ENCODE assay signal across 17 cellular contexts in the genomic region with DNA sequence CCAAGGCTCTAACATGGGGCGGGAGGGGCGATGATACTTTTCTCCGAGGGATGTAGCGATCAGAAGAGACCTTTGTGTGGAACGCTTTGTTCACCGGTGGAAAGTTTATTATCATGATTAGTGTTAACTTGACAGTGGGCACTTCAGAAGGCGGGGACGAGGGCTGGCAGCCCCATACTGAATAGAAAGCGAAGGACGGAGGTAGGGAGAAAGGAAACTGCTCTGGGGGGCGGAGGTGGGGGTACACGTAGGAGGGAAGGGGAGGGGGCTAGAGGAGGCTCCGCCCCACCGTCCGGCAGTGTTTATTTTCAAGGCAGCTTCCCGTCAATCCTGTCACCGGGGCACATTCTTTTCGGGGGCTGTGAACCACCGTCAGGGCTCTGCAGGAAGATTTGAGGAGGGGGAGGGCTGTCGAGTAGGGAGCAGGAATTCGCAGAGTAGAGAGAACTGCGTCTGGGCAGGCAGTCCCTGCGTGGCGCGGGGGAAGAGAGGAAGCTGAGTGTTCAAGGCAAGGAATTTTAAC. TPM values are rescaled to one million over a fixed set of nuclear protein-coding genes. Genes with fewer than 3 reads are reported as not detected.
A peak's percentile ranks its signal among the peaks of the same experiment; 100 is the strongest.
DNase-seq lines count a peak whose midpoint lies in the region; ATAC-seq, FAIRE-seq and TF ChIP-seq lines count a peak whose summit lies in the region.
"Had no signal": no experiment of that assay in that cellular context is flagged by ENCODE, and none has a peak within 500 bp of the region (broad histone marks: within the 10 kb centered on the region; RNA-seq: fewer than 3 reads in every experiment).

No MANE protein-coding gene starts in this region.

- ATAC-seq in CD4-positive, CD25-positive, alpha-beta regulatory T cell (ENCODE audit: low read depth in 2 of 2), result no peak
- ATAC-seq in naive B cell (ENCODE audit: low read depth in 2 of 2) (no peak), HG03108 (IDR thresholded peaks at IDR 0.05; ENCODE audit: unreplicated experiment) (no peak), GM18861 (IDR thresholded peaks at IDR 0.05; ENCODE audit: unreplicated experiment) (no peak)
- ATAC-seq: gastroesophageal sphincter had no signal

- peaks cover 0 to 5% (median 0%) of the 10 kb centered on the region in 7 donors for H3K9me3 Mint-ChIP-seq in CD4-positive, CD25-positive, alpha-beta regulatory T cell
- no peaks in the 10 kb centered on the region for H3K9me3 Mint-ChIP-seq in HFFc6
- H3K9me3 Mint-ChIP-seq in dendritic cell treated with granulocyte-macrophage colony-stimulating factor and Interleukin-4, amounts not matched to agents 40 ng/mL and 50 ng/mL, for 4 days, result no peaks in the 10 kb centered on the region
- peaks cover 0 to 9% (median 6%) of the 10 kb centered on the region in 7 donors for H3K9me3 Mint-ChIP-seq in naive B cell

- H3K27me3 Mint-ChIP-seq in CD4-positive, CD25-positive, alpha-beta regulatory T cell, result peaks cover 77% of the 10 kb centered on the region
- peaks cover 81% of the 10 kb centered on the region for H3K27me3 Mint-ChIP-seq in HFFc6 (ENCODE audit: insufficient read depth)
- peaks cover 94% of the 10 kb centered on the region for H3K27me3 Mint-ChIP-seq in dendritic cell treated with granulocyte-macrophage colony-stimulating factor and Interleukin-4, amounts not matched to agents 40 ng/mL and 50 ng/mL, for 4 days
- H3K27me3 Mint-ChIP-seq in naive B cell, result peaks cover 68 to 93% (median 78%) of the 10 kb centered on the region in 3 donors

- peak overlapping the region in 3 of 4 donors; percentile 38 to 64 (median 46) for H3K4me3 Mint-ChIP-seq in CD4-positive, CD25-positive, alpha-beta regulatory T cell
- H3K4me3 Mint-ChIP-seq in HFFc6 (0 out of 2 replicates have a peak overlapping the region, but pooled peaks have one; percentile 21), naive B cell (peak overlapping the region; percentile 13 to 83 (median 76))
- H3K4me3 Mint-ChIP-seq in dendritic cell treated with granulocyte-macrophage colony-stimulating factor and Interleukin-4, amounts not matched to agents 40 ng/mL and 50 ng/mL, for 4 days, result peak overlapping the region; percentile 49

- no peak overlapping the region for H3K9ac ChIP-seq in kidney (ENCODE audit: low read length in 2 of 2)

- H3K27me3 ChIP-seq in CD4-positive, CD25-positive, alpha-beta regulatory T cell (ENCODE audit: control insufficient read depth, insufficient read depth, low read length), result peaks cover 16% of the 10 kb centered on the region

- H3K4me1 ChIP-seq in CD4-positive, CD25-positive, alpha-beta regulatory T cell (ENCODE audit: control insufficient read depth, insufficient read depth, low read length, poor library complexity, severe bottlenecking), result no peaks in the 10 kb centered on the region
- peaks cover 0 to 2% of the 10 kb centered on the region in 2 donors for H3K4me1 ChIP-seq in kidney (ENCODE audit: control insufficient read depth in 1 of 2, insufficient read depth in 1 of 2, low read depth in 1 of 2, low read length in 2 of 2)

- no peak overlapping the region for H3K4me3 ChIP-seq in CD4-positive, CD25-positive, alpha-beta regulatory T cell (ENCODE audit: low read depth, low read length)
- H3K4me3 ChIP-seq in kidney (ENCODE audit: low read length in 2 of 2), result no peak overlapping the region
- H3K4me3 ChIP-seq: tibial nerve had no signal

- DNase-seq in CD4-positive, CD25-positive, alpha-beta regulatory T cell, result no peak
- no peak for DNase-seq in HFFc6
- DNase-seq in naive B cell, result no peak
- no peak for DNase-seq in kidney
- DNase-seq in NAMALWA (ENCODE audit: low spot score), result no peak
- DNase-seq: Calu3; central memory CD4-positive, alpha-beta T cell; NCI-H2227 treated with DMSO at 0.1 percent for 48 hours; SHP77; stimulated activated CD4-positive, alpha-beta T cell treated with anti-CD3 and anti-CD28 coated beads, Interleukin-2, amount 100 ng/mL, for 48 hours had no signal

- H3K4me1 Mint-ChIP-seq in CD4-positive, CD25-positive, alpha-beta regulatory T cell, result peaks cover 0 to 12% (median under 1%) of the 10 kb centered on the region in 4 donors
- H3K4me1 Mint-ChIP-seq in HFFc6 (ENCODE audit: low read depth), result peaks cover 5% of the 10 kb centered on the region; the same call in 1 of the 2 replicates
- H3K4me1 Mint-ChIP-seq in dendritic cell treated with granulocyte-macrophage colony-stimulating factor and Interleukin-4, amounts not matched to agents 40 ng/mL and 50 ng/mL, for 4 days (ENCODE audit: low read depth), result peaks cover 29% of the 10 kb centered on the region
- H3K4me1 Mint-ChIP-seq in naive B cell, result peaks cover 8 to 29% (median 11%) of the 10 kb centered on the region in 3 donors

- FAIRE-seq in kidney (lab: Jason Lieb, UNC), result no peak

- no peak for TF ChIP-seq CTCF in HFFc6 (IDR thresholded peaks at IDR 0.05)
- TF ChIP-seq CTCF in kidney (IDR thresholded peaks at IDR 0.05; ENCODE audit: borderline replicate concordance, extremely low read depth, insufficient read depth), result no peak

- H3K9me3 ChIP-seq in CD4-positive, CD25-positive, alpha-beta regulatory T cell (ENCODE audit: control insufficient read depth in 2 of 2, low read length in 2 of 2), result no peaks in the 10 kb centered on the region
- no peaks in the 10 kb centered on the region for H3K9me3 ChIP-seq in kidney (ENCODE audit: control insufficient read depth in 1 of 2, low read length in 2 of 2)
- H3K9me3 ChIP-seq: neutrophil, tibial nerve had no signal

- intact Hi-C loops in dendritic cell treated with granulocyte-macrophage colony-stimulating factor and Interleukin-4, amounts not matched to agents 40 ng/mL and 50 ng/mL, for 4 days (cut with micrococcal nuclease), result no loop called here
- intact Hi-C loops in kidney (cut with DNase I), result no loop called here

- H3K27ac ChIP-seq in CD4-positive, CD25-positive, alpha-beta regulatory T cell (ENCODE audit: insufficient read depth, low read length, poor library complexity, severe bottlenecking), result no peak overlapping the region
- no peak overlapping the region for H3K27ac ChIP-seq in kidney (ENCODE audit: low read depth in 2 of 2, low read length in 2 of 2)
- H3K27ac ChIP-seq: gastroesophageal sphincter, neutrophil, tibial nerve had no signal

- no peaks in the 10 kb centered on the region for H3K36me3 ChIP-seq in CD4-positive, CD25-positive, alpha-beta regulatory T cell (ENCODE audit: control insufficient read depth, insufficient read depth, low read length)
- no peaks in the 10 kb centered on the region for H3K36me3 ChIP-seq in kidney (ENCODE audit: control insufficient read depth in 1 of 2, insufficient read depth in 2 of 2, low read length in 2 of 2)
- H3K36me3 ChIP-seq: gastroesophageal sphincter, neutrophil, tibial nerve had no signal

- H3K27ac Mint-ChIP-seq in CD4-positive, CD25-positive, alpha-beta regulatory T cell, result no peak overlapping the region
- H3K27ac Mint-ChIP-seq in HFFc6 (no peak overlapping the region), naive B cell (no peak overlapping the region)
- no peak overlapping the region for H3K27ac Mint-ChIP-seq in dendritic cell treated with granulocyte-macrophage colony-stimulating factor and Interleukin-4, amounts not matched to agents 40 ng/mL and 50 ng/mL, for 4 days

- no peaks in the 10 kb centered on the region for H3K36me3 Mint-ChIP-seq in CD4-positive, CD25-positive, alpha-beta regulatory T cell
- H3K36me3 Mint-ChIP-seq in HFFc6 (ENCODE audit: low read depth) (no peaks in the 10 kb centered on the region), naive B cell (peaks cover 0 to 15% of the 10 kb centered on the region in 2 donors)
- no peaks in the 10 kb centered on the region for H3K36me3 Mint-ChIP-seq in dendritic cell treated with granulocyte-macrophage colony-stimulating factor and Interleukin-4, amounts not matched to agents 40 ng/mL and 50 ng/mL, for 4 days (ENCODE audit: low read depth)

RNA-seq across cellular contexts. Expression of a gene that starts 9.4 kb away (rescaled TPM):
- total RNA-seq in CD4-positive, CD25-positive, alpha-beta regulatory T cell, result not detected
- not detected for polyA plus RNA-seq in CD4-positive, CD25-positive, alpha-beta regulatory T cell
- total RNA-seq in HFFc6 (2021; fragmentation: NEBNext Ultra II Directional; extraction: Animal tissue kit (Norgen Biotek cat#: 25700)), result not detected
- polyA plus RNA-seq in naive B cell (ENCODE audit: low read depth in 6 of 6) (not detected), kidney (ENCODE audit: insufficient read depth, low read depth, low replicate concordance) (not detected)
- not detected for total RNA-seq in kidney
- total RNA-seq: Calu3, LHCN-M2, tibial nerve had no signal

Comparison
In these comparisons a context has a peak if more than half of its experiments do, and no peak if none do; other contexts are left out.
1. H3K4me3 Mint-ChIP-seq: peak in every context shown above with its lines; median percentile 76 in naive B cell; 49 in dendritic cell treated with granulocyte-macrophage colony-stimulating factor and Interleukin-4, amounts not matched to agents 40 ng/mL and 50 ng/mL, for 4 days; 46 in CD4-positive, CD25-positive, alpha-beta regulatory T cell; 21 in HFFc6.